ENCODE assay signal across 8 cellular contexts in genomic region chr10:92591550-92592140, GRCh38. TPM values are rescaled to one million over a fixed set of nuclear protein-coding genes. Genes with fewer than 3 reads are reported as not detected.
DNase-seq lines count a peak whose midpoint lies in the region; ATAC-seq and TF ChIP-seq lines count a peak whose summit lies in the region.

No MANE protein-coding gene starts in this region.

- H3K9me3 ChIP-seq in AG04450 (ENCODE audit: control insufficient read depth, insufficient read depth, low read length), result peaks cover 4% of the 10 kb centered on the region; the same call in 1 of the 2 replicates

- peak overlapping the region; percentile 48 for H3K4me3 ChIP-seq in AG04450 (ENCODE audit: low read depth, low read length)

- POLR2A ChIA-PET in AG04450 (lab: Yijun Ruan, JAX), result interaction anchor here (0.7 to 2.1 kb wide), 7 partner anchors 9 to 59 kb away, joined by 3 to 11 read pairs (median 3); partner anchors contain the start of gene IDE

- DNase-seq in AG04450 (ENCODE audit: low read depth, low spot score) (peak; percentile 73), NCI-H345 (lab: John Stamatoyannopoulos, UW) (peak; percentile 86), cerebellar cortex (ENCODE audit: low spot score) (peak; percentile 86), kidney tubule cell (ENCODE audit: low spot score) (peak; percentile 96)
- peak; percentile 89 for DNase-seq in activated CD4-positive, CD25-positive, alpha-beta regulatory T cell treated with anti-CD3 and anti-CD28 coated beads, Interleukin-2, amount 50 U/mL, for 72 hours
- DNase-seq in stimulated activated CD4-positive, alpha-beta T cell treated with anti-CD3 and anti-CD28 coated beads, Interleukin-15, amount 100 ng/mL, for 48 hours (ENCODE audit: low read depth in 2 of 2), result peak; percentile 84 to 89

- H3K27me3 ChIP-seq in AG04450 (ENCODE audit: control insufficient read depth, insufficient read depth, low read length), result no peaks in the 10 kb centered on the region

- CTCF ChIA-PET in AG04450 (lab: Charles Lee), result interaction anchor here (0.9 to 1.6 kb wide), 4 partner anchors 17 to 289 kb away, joined by 3 to 14 read pairs (median 6); partner anchors contain the start of gene IDE

- no peak for TF ChIP-seq CTCF in AG04450 (IDR thresholded peaks at IDR 0.05; ENCODE audit: low read depth, low read length)

- peak; percentile 61 for ATAC-seq in HG03159 (IDR thresholded peaks at IDR 0.05; ENCODE audit: unreplicated experiment)

- TF ChIP-seq POLR2A in GM18951 (IDR thresholded peaks at IDR 0.05; ENCODE audit: extremely low read depth, insufficient read depth, insufficient read length), result peak; percentile 91

- in situ Hi-C loops in GM18951 (cut with MboI; ENCODE audit: low sequenced_read_pairs, unreplicated experiment), result no loop called here

- H3K27ac ChIP-seq in AG04450 (ENCODE audit: low read depth, low read length), result peak overlapping the region; percentile 84

RNA-seq across cellular contexts. Expression of gene KIF11, which starts 1.3 kb away (rescaled TPM):
- 5.2 and 7.6 TPM in 2 replicates for polyA plus RNA-seq in AG04450 (2011; rRNA removed)
- polyA minus RNA-seq in AG04450 (2011; rRNA and poly(A)+ RNA removed), result 3.0 and 7.5 TPM in 2 replicates

RNA-seq across cellular contexts. Expression of gene IDE, which starts 17.8 kb away (rescaled TPM):
- polyA plus RNA-seq in AG04450 (2011; rRNA removed), result 31.2 and 39.0 TPM in 2 replicates
- 35.4 and 50.4 TPM in 2 replicates for polyA minus RNA-seq in AG04450 (2011; rRNA and poly(A)+ RNA removed)

Comparison
In these comparisons a context has a peak if more than half of its experiments do, and no peak if none do; other contexts are left out.
1. Peak in every context shown above with its lines: DNase-seq, ATAC-seq, H3K4me3 ChIP-seq and H3K27ac ChIP-seq.